ENCODE assay signal across 2 cellular contexts in the genomic region with DNA sequence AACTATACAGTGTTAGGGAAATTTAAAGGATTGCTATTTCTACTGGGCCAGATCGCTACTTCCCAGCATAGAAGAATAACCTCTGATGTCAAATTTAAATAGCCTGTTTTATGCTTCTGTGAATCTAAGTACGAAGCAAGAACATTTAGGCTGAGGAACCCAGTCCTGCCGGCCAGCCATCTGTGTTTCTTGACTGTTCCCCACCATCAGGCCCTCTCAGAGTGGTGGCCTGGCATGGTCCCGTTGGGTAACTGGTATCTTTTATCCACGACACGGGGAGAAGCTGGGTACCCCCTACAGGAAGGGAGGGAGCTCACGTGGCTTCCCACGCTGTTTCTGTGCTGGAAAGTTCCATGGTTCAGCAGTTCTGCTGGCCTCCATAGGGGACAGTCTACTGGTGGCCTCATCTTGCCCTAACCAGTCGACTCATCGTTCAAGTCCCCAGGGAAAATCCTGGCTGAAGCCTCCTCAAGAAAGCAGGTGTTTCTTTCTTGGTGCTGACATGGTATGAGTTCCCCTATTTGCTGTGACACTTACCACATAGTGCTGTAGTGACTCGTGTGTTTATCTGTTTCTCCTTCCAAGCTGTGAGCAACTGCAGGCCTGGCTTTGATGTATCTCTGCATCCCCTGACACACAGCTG.
TF ChIP-seq lines count a peak whose summit lies in the region.

No MANE protein-coding gene starts in this region.

TF ChIP-seq in SK-N-SH, 30 proteins besides CTCF, POLR2A, EP300 and RAD21 (continued from another document):
- TF ChIP-seq, protein P1, sequence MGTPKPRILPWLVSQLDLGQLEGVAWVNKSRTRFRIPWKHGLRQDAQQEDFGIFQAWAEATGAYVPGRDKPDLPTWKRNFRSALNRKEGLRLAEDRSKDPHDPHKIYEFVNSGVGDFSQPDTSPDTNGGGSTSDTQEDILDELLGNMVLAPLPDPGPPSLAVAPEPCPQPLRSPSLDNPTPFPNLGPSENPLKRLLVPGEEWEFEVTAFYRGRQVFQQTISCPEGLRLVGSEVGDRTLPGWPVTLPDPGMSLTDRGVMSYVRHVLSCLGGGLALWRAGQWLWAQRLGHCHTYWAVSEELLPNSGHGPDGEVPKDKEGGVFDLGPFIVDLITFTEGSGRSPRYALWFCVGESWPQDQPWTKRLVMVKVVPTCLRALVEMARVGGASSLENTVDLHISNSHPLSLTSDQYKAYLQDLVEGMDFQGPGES (IDR thresholded peaks at IDR 0.05; ENCODE audit: low read depth, low read length), result no peak
- TF ChIP-seq GABPA (IDR thresholded peaks at IDR 0.05; ENCODE audit: low read depth), result no peak
- TF ChIP-seq, protein P2, sequence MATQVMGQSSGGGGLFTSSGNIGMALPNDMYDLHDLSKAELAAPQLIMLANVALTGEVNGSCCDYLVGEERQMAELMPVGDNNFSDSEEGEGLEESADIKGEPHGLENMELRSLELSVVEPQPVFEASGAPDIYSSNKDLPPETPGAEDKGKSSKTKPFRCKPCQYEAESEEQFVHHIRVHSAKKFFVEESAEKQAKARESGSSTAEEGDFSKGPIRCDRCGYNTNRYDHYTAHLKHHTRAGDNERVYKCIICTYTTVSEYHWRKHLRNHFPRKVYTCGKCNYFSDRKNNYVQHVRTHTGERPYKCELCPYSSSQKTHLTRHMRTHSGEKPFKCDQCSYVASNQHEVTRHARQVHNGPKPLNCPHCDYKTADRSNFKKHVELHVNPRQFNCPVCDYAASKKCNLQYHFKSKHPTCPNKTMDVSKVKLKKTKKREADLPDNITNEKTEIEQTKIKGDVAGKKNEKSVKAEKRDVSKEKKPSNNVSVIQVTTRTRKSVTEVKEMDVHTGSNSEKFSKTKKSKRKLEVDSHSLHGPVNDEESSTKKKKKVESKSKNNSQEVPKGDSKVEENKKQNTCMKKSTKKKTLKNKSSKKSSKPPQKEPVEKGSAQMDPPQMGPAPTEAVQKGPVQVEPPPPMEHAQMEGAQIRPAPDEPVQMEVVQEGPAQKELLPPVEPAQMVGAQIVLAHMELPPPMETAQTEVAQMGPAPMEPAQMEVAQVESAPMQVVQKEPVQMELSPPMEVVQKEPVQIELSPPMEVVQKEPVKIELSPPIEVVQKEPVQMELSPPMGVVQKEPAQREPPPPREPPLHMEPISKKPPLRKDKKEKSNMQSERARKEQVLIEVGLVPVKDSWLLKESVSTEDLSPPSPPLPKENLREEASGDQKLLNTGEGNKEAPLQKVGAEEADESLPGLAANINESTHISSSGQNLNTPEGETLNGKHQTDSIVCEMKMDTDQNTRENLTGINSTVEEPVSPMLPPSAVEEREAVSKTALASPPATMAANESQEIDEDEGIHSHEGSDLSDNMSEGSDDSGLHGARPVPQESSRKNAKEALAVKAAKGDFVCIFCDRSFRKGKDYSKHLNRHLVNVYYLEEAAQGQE (IDR thresholded peaks at IDR 0.05; ENCODE audit: low read depth, low read length), result no peak
- no peak for TF ChIP-seq GATA2 (CRISPR knock-in tag; IDR thresholded peaks at IDR 0.05)
- no peak for TF ChIP-seq RXRA (IDR thresholded peaks at IDR 0.05; ENCODE audit: borderline replicate concordance, low read depth)
- TF ChIP-seq FOSL2 (IDR thresholded peaks at IDR 0.05; ENCODE audit: borderline replicate concordance, low read depth), result no peak
- no peak for TF ChIP-seq MXI1 (IDR thresholded peaks at IDR 0.05; ENCODE audit: low read depth, low read length)
- TF ChIP-seq, protein P3, sequence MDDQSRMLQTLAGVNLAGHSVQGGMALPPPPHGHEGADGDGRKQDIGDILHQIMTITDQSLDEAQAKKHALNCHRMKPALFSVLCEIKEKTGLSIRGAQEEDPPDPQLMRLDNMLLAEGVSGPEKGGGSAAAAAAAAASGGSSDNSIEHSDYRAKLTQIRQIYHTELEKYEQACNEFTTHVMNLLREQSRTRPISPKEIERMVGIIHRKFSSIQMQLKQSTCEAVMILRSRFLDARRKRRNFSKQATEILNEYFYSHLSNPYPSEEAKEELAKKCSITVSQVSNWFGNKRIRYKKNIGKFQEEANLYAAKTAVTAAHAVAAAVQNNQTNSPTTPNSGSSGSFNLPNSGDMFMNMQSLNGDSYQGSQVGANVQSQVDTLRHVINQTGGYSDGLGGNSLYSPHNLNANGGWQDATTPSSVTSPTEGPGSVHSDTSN (IDR thresholded peaks at IDR 0.05), result no peak

TF ChIP-seq in SK-N-SH treated with all-trans-retinoic acid at 6 μM for 48 hours, 23 proteins besides CTCF, POLR2A, EP300 and RAD21 (continued from another document):
- TF ChIP-seq, protein P4, sequence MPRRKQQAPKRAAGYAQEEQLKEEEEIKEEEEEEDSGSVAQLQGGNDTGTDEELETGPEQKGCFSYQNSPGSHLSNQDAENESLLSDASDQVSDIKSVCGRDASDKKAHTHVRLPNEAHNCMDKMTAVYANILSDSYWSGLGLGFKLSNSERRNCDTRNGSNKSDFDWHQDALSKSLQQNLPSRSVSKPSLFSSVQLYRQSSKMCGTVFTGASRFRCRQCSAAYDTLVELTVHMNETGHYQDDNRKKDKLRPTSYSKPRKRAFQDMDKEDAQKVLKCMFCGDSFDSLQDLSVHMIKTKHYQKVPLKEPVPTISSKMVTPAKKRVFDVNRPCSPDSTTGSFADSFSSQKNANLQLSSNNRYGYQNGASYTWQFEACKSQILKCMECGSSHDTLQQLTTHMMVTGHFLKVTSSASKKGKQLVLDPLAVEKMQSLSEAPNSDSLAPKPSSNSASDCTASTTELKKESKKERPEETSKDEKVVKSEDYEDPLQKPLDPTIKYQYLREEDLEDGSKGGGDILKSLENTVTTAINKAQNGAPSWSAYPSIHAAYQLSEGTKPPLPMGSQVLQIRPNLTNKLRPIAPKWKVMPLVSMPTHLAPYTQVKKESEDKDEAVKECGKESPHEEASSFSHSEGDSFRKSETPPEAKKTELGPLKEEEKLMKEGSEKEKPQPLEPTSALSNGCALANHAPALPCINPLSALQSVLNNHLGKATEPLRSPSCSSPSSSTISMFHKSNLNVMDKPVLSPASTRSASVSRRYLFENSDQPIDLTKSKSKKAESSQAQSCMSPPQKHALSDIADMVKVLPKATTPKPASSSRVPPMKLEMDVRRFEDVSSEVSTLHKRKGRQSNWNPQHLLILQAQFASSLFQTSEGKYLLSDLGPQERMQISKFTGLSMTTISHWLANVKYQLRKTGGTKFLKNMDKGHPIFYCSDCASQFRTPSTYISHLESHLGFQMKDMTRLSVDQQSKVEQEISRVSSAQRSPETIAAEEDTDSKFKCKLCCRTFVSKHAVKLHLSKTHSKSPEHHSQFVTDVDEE (CRISPR knock-in tag; IDR thresholded peaks at IDR 0.05), result no peak
- TF ChIP-seq OSR1 (CRISPR knock-in tag; IDR thresholded peaks at IDR 0.05) (no peak), BACH2 (CRISPR knock-in tag; IDR thresholded peaks at IDR 0.05; ENCODE audit: borderline replicate concordance) (no peak), TCF4 (CRISPR knock-in tag; IDR thresholded peaks at IDR 0.05; ENCODE audit: borderline replicate concordance) (no peak), ISL1 (CRISPR knock-in tag; IDR thresholded peaks at IDR 0.05) (no peak), TOX (CRISPR knock-in tag; IDR thresholded peaks at IDR 0.05; ENCODE audit: borderline replicate concordance) (no peak), RARB (CRISPR knock-in tag; IDR thresholded peaks at IDR 0.05) (no peak), SNAI2 (CRISPR knock-in tag; IDR thresholded peaks at IDR 0.05) (no peak), ZFP30 (CRISPR knock-in tag; IDR thresholded peaks at IDR 0.05) (no peak), ZNF8 (CRISPR knock-in tag; IDR thresholded peaks at IDR 0.05) (no peak), GLIS3 (CRISPR knock-in tag; IDR thresholded peaks at IDR 0.05) (no peak), ZNF70 (CRISPR knock-in tag; IDR thresholded peaks at IDR 0.05) (no peak)
- TF ChIP-seq, protein P5, sequence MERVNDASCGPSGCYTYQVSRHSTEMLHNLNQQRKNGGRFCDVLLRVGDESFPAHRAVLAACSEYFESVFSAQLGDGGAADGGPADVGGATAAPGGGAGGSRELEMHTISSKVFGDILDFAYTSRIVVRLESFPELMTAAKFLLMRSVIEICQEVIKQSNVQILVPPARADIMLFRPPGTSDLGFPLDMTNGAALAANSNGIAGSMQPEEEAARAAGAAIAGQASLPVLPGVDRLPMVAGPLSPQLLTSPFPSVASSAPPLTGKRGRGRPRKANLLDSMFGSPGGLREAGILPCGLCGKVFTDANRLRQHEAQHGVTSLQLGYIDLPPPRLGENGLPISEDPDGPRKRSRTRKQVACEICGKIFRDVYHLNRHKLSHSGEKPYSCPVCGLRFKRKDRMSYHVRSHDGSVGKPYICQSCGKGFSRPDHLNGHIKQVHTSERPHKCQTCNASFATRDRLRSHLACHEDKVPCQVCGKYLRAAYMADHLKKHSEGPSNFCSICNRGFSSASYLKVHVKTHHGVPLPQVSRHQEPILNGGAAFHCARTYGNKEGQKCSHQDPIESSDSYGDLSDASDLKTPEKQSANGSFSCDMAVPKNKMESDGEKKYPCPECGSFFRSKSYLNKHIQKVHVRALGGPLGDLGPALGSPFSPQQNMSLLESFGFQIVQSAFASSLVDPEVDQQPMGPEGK (CRISPR knock-in tag; IDR thresholded peaks at IDR 0.05; ENCODE audit: borderline replicate concordance), result no peak
- TF ChIP-seq, protein P6, sequence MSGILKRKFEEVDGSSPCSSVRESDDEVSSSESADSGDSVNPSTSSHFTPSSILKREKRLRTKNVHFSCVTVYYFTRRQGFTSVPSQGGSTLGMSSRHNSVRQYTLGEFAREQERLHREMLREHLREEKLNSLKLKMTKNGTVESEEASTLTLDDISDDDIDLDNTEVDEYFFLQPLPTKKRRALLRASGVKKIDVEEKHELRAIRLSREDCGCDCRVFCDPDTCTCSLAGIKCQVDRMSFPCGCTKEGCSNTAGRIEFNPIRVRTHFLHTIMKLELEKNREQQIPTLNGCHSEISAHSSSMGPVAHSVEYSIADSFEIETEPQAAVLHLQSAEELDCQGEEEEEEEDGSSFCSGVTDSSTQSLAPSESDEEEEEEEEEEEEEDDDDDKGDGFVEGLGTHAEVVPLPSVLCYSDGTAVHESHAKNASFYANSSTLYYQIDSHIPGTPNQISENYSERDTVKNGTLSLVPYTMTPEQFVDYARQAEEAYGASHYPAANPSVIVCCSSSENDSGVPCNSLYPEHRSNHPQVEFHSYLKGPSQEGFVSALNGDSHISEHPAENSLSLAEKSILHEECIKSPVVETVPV (CRISPR knock-in tag; IDR thresholded peaks at IDR 0.05), result no peak
